ENCODE assay signal across 12 cellular contexts in the genomic region with DNA sequence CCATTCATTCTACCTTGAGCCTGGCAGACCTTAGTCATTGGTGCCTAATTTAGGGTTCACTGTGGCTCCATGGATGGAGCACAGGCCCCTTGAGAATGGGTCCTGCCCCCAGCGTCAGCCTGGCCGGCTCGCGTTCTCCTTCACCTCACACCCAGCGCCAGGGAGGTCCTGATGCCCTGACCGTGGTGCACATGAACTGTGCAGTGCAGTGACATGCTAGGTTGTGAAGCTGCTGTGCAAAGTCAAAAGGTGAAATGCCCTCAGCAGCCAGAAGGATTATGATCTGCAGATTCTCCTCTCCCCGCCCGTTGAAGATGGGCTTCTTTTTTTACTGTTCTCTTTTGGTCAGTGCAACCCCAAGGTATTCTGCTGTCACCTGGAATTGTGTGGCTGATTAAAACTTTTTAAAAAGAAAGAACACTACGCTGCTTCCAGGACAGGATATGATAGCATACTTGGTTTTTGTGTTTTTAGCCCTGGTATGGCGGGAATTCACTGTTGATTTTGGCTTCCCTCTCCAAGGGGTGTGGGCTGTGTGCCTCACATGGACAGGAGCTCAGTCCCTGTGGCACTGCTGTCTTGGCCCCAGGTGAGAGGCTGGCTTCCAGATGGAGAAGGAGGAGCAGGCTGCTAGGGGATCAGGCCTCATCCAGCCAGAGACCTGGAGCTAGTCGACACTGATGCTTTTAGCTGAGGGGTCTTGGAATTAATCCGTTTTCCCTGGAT. TPM values are rescaled to one million over a fixed set of nuclear protein-coding genes. Genes with fewer than 3 reads are reported as not detected.
DNase-seq lines count a peak whose midpoint lies in the region; ATAC-seq, FAIRE-seq and TF ChIP-seq lines count a peak whose summit lies in the region.
"Had no signal": no experiment of that assay in that cellular context is flagged by ENCODE, and none has a peak within 500 bp of the region (broad histone marks: within the 10 kb centered on the region; RNA-seq: fewer than 3 reads in every experiment).

No MANE protein-coding gene starts in this region.

- H2AFZ ChIP-seq in PC-3 (ENCODE audit: low read length): no peak overlapping the region
- H2AFZ ChIP-seq in endothelial cell of umbilical vein (ENCODE audit: low read depth, low read length): no peak overlapping the region

- H3K4me3 ChIP-seq in PC-3 (ENCODE audit: low read length) (no peak overlapping the region), endothelial cell of umbilical vein (replicated peaks in 1 of 3; ENCODE audit: insufficient read depth in 1 of 3, low read depth in 1 of 3, low read length in 3 of 3) (no peak overlapping the region), skeletal muscle satellite cell (ENCODE audit: low read length) (no peak overlapping the region)
- H3K4me3 ChIP-seq: smooth muscle cell had no signal

- peak overlapping the region; percentile 46 for H3K27ac ChIP-seq in PC-3 (ENCODE audit: low read length)
- peak overlapping the region; percentile 4 for H3K27ac ChIP-seq in endothelial cell of umbilical vein (ENCODE audit: insufficient read depth, low read depth, low read length)
- H3K27ac ChIP-seq: WERI-Rb-1 had no signal

- no peak overlapping the region for H3K4me3 Mint-ChIP-seq in CD14-positive monocyte

- H3K9me3 Mint-ChIP-seq in CD14-positive monocyte: no peaks in the 10 kb centered on the region
- H3K9me3 Mint-ChIP-seq: IgD-negative memory B cell had no signal

- dilution Hi-C loops in endothelial cell of umbilical vein (cut with MboI; ENCODE audit: extremely low pct_ligation_motif_present, low sequenced_read_pairs): no loop called here

- CTCF ChIA-PET in PC-3 (lab: Charles Lee): interaction anchor here (0.5 to 0.7 kb wide), 3 partner anchors 38 to 101 kb away, joined by 3 to 7 read pairs (median 4); no protein-coding TSS in a partner anchor
- CTCF ChIA-PET in endothelial cell of umbilical vein (lab: Charles Lee): interaction anchor here (0.7 to 1.5 kb wide), 4 partner anchors 10 to 49 kb away, joined by 3 to 4 read pairs (median 4); no protein-coding TSS in a partner anchor

- FAIRE-seq in endothelial cell of umbilical vein (lab: Jason Lieb, UNC): peak; percentile 81
- FAIRE-seq: RCC 7860 had no signal

- BruUV-seq in PC-3 (replicated peaks; lab: Mats Ljungman, UMichigan) (no TSS peak), endothelial cell of umbilical vein (replicated peaks; lab: Mats Ljungman, UMichigan) (no TSS peak)

- DNase-seq in CD14-positive monocyte (ENCODE audit: low spot score) (no peak), PC-3 (peak; percentile 87), endothelial cell of umbilical vein (ENCODE audit: low read depth, low spot score) (peak; percentile 59), D341Med (ENCODE audit: low spot score) (no peak), NAMALWA (ENCODE audit: low spot score) (no peak), SK-N-DZ (ENCODE audit: low spot score) (no peak)
- DNase-seq: WERI-Rb-1 had no signal

- H3K4me1 Mint-ChIP-seq in CD14-positive monocyte: peaks cover 80% of the 10 kb centered on the region

- peaks cover 5% of the 10 kb centered on the region for H3F3A ChIP-seq in PC-3 (ENCODE audit: low read length, unreplicated experiment)

- no peaks in the 10 kb centered on the region for H3K27me3 ChIP-seq in PC-3 (ENCODE audit: low read length)
- no peaks in the 10 kb centered on the region for H3K27me3 ChIP-seq in endothelial cell of umbilical vein (ENCODE audit: control insufficient read depth in 2 of 2, insufficient read depth in 2 of 2, low read length in 2 of 2)
- H3K27me3 ChIP-seq in skeletal muscle satellite cell (ENCODE audit: control insufficient read depth, insufficient read depth, low read length): no peaks in the 10 kb centered on the region

- intact Hi-C loops in CD14-positive monocyte (cut with micrococcal nuclease) (no loop called here), PC-3 (cut with micrococcal nuclease) (loop anchor here (5.0 kb wide), 1 partner anchor 48 kb away; a partner anchor contains a TSS), endothelial cell of umbilical vein (cut with micrococcal nuclease) (loop anchor here (2.0 kb wide), 1 partner anchor 42 kb away; no protein-coding TSS in a partner anchor)

- H3K27ac Mint-ChIP-seq in CD14-positive monocyte: peak overlapping the region; percentile 96 to 100 (median 99)

- peaks cover 44 to 63% of the 10 kb centered on the region in 2 donors for H3K36me3 Mint-ChIP-seq in CD14-positive monocyte

- H3K79me2 ChIP-seq in PC-3 (ENCODE audit: low read length): peaks cover 14% of the 10 kb centered on the region; the same call in 1 of the 2 replicates
- no peaks in the 10 kb centered on the region for H3K79me2 ChIP-seq in endothelial cell of umbilical vein (ENCODE audit: control insufficient read depth, insufficient read depth, low read length)

- H3K9ac ChIP-seq in PC-3 (ENCODE audit: low read length) (no peak overlapping the region), endothelial cell of umbilical vein (replicated peaks; ENCODE audit: extremely low read depth, insufficient read depth, low read length) (no peak overlapping the region), skeletal muscle satellite cell (ENCODE audit: low read depth, low read length) (no peak overlapping the region)

- no peaks in the 10 kb centered on the region for H3K9me2 ChIP-seq in PC-3 (replicated peaks; ENCODE audit: low read length)

- H3K9me3 ChIP-seq in PC-3 (ENCODE audit: low read length) (no peaks in the 10 kb centered on the region), endothelial cell of umbilical vein (replicated peaks; ENCODE audit: control insufficient read depth, insufficient read depth, low read length) (no peaks in the 10 kb centered on the region), skeletal muscle satellite cell (replicated peaks; ENCODE audit: low read length) (no peaks in the 10 kb centered on the region)

- POLR2A ChIA-PET in PC-3 (lab: Charles Lee; ENCODE audit: unreplicated experiment) (interaction anchor here (0.7 kb wide), 1 partner anchor 70 kb away, joined by 8 read pairs; no protein-coding TSS in a partner anchor), endothelial cell of umbilical vein (lab: Charles Lee) (no interaction called here)

- TF ChIP-seq CTCF in CD14-positive monocyte (IDR thresholded peaks at IDR 0.05) (no peak), PC-3 (conservative IDR thresholded peaks at IDR 0.05; ENCODE audit: low read depth, low read length) (no peak), endothelial cell of umbilical vein (IDR thresholded peaks at IDR 0.05; ENCODE audit: extremely low read depth in 1 of 2, insufficient read depth in 1 of 2, low read depth in 1 of 2, low read length in 2 of 2) (no peak)

- H3K4me2 ChIP-seq in PC-3 (ENCODE audit: low read length) (peak overlapping the region; percentile 36), endothelial cell of umbilical vein (ENCODE audit: insufficient read depth, low read length) (no peak overlapping the region), skeletal muscle satellite cell (ENCODE audit: low read length) (peak overlapping the region; percentile 54)
- H3K4me2 ChIP-seq: smooth muscle cell had no signal

- peaks cover 64% of the 10 kb centered on the region for H3K4me1 ChIP-seq in PC-3 (ENCODE audit: insufficient read depth, low read length)
- peaks cover 33% of the 10 kb centered on the region for H3K4me1 ChIP-seq in endothelial cell of umbilical vein (ENCODE audit: control insufficient read depth, extremely low read depth, insufficient read depth, low read length)
- H3K4me1 ChIP-seq in skeletal muscle satellite cell (ENCODE audit: control insufficient read depth, insufficient read depth, low read length): peaks cover 43% of the 10 kb centered on the region

- peaks cover 0 to 1% (median 0%) of the 10 kb centered on the region in 3 donors for H3K27me3 Mint-ChIP-seq in CD14-positive monocyte (ENCODE audit: low read depth in 3 of 3)
- H3K27me3 Mint-ChIP-seq: IgD-negative memory B cell had no signal

- ATAC-seq in PC-3 (peak; percentile 48), GM18858 (IDR thresholded peaks at IDR 0.05; ENCODE audit: unreplicated experiment) (no peak)

- TF ChIP-seq POLR2A in endothelial cell of umbilical vein (IDR thresholded peaks at IDR 0.05; ENCODE audit: low read depth, low read length): no peak

- H3K9me1 ChIP-seq in endothelial cell of umbilical vein (replicated peaks; ENCODE audit: control insufficient read depth, extremely low read depth, insufficient read depth, low read length): no peaks in the 10 kb centered on the region

- no peaks in the 10 kb centered on the region for H4K20me1 ChIP-seq in PC-3 (ENCODE audit: low read length)
- no peaks in the 10 kb centered on the region for H4K20me1 ChIP-seq in endothelial cell of umbilical vein (replicated peaks; ENCODE audit: control insufficient read depth, extremely low read depth, insufficient read depth, low read length)

- H3K36me3 ChIP-seq in PC-3 (ENCODE audit: low read depth, low read length) (no peaks in the 10 kb centered on the region), endothelial cell of umbilical vein (ENCODE audit: control insufficient read depth in 2 of 2, extremely low read depth in 1 of 2, insufficient read depth in 2 of 2, low read length in 2 of 2) (no peaks in the 10 kb centered on the region), skeletal muscle satellite cell (ENCODE audit: insufficient read depth, low read length) (peaks cover 24% of the 10 kb centered on the region)
- H3K36me3 ChIP-seq: WERI-Rb-1 had no signal

RNA-seq across cellular contexts. Expression of a gene that starts 24.0 kb away (rescaled TPM):
- polyA plus RNA-seq in CD14-positive monocyte (10 to 100 TPM; 43.2 to 52.5 TPM), endothelial cell of umbilical vein (8.0 and 8.2 TPM in 2 replicates)
- total RNA-seq in PC-3 (2014; rRNA removed) (21.8 and 24.2 TPM in 2 replicates), endothelial cell of umbilical vein (11.9 and 13.6 TPM in 2 replicates)
- polyA plus RNA-seq in endothelial cell of umbilical vein (2011; cell fraction: cytosol; rRNA removed): 6.2 and 7.0 TPM in 2 replicates
- polyA plus RNA-seq in endothelial cell of umbilical vein (2011; cell fraction: nucleus; rRNA removed): 43.6 and 46.2 TPM in 2 replicates
- 8.0 and 11.1 TPM in 2 replicates for polyA plus RNA-seq in endothelial cell of umbilical vein (2012)
- polyA minus RNA-seq in endothelial cell of umbilical vein: 8.2 and 13.2 TPM in 2 replicates
- polyA minus RNA-seq in endothelial cell of umbilical vein (2011; cell fraction: cytosol; rRNA and poly(A)+ RNA removed): 12.2 TPM
- 14.2 and 15.9 TPM in 2 replicates for polyA minus RNA-seq in endothelial cell of umbilical vein (2011; cell fraction: nucleus; rRNA and poly(A)+ RNA removed)
- total RNA-seq in skeletal muscle satellite cell (2012; rRNA removed): 19.3 and 21.6 TPM in 2 replicates
- 4.3 and 4.4 TPM in 2 replicates for polyA plus RNA-seq in SK-N-DZ (2014; cell fraction: cytosol; rRNA removed)
- 6.6 and 9.6 TPM in 2 replicates for polyA plus RNA-seq in SK-N-DZ (2014; cell fraction: nucleus; rRNA removed)

RNA-seq across cellular contexts. Expression of a gene that starts 49.4 kb away (rescaled TPM):
- polyA plus RNA-seq in CD14-positive monocyte (10 to 100 TPM; 33.6 to 38.5 TPM), endothelial cell of umbilical vein (70.7 and 74.8 TPM in 2 replicates)
- total RNA-seq in PC-3 (2014; rRNA removed) (91.9 and 112 TPM in 2 replicates), endothelial cell of umbilical vein (138 and 141 TPM in 2 replicates)
- 80.5 and 82.9 TPM in 2 replicates for polyA plus RNA-seq in endothelial cell of umbilical vein (2011; cell fraction: cytosol; rRNA removed)
- polyA plus RNA-seq in endothelial cell of umbilical vein (2011; cell fraction: nucleus; rRNA removed): 41.9 and 57.1 TPM in 2 replicates
- polyA plus RNA-seq in endothelial cell of umbilical vein (2012): 127 and 230 TPM in 2 replicates
- polyA minus RNA-seq in endothelial cell of umbilical vein: 116 and 130 TPM in 2 replicates
- polyA minus RNA-seq in endothelial cell of umbilical vein (2011; cell fraction: cytosol; rRNA and poly(A)+ RNA removed): 46.8 TPM
- polyA minus RNA-seq in endothelial cell of umbilical vein (2011; cell fraction: nucleus; rRNA and poly(A)+ RNA removed): 43.1 and 55.2 TPM in 2 replicates
- total RNA-seq in skeletal muscle satellite cell (2012; rRNA removed): 146 and 148 TPM in 2 replicates
- 57.1 and 72.9 TPM in 2 replicates for polyA plus RNA-seq in SK-N-DZ (2014; cell fraction: cytosol; rRNA removed)
- 28.8 and 33.3 TPM in 2 replicates for polyA plus RNA-seq in SK-N-DZ (2014; cell fraction: nucleus; rRNA removed)

Comparison
In these comparisons a context has a peak if more than half of its experiments do, and no peak if none do; other contexts are left out.
1. DNase-seq: peak in PC-3 (single experiment) and endothelial cell of umbilical vein (single experiment); none in CD14-positive monocyte (single experiment), D341Med (single experiment), NAMALWA (single experiment) and SK-N-DZ (single experiment).
2. intact Hi-C loops: an anchor here in PC-3 (5.0 kb wide) and endothelial cell of umbilical vein (2.0 kb wide); none called in CD14-positive monocyte.